ENCODE assay signal across 20 cellular contexts in the genomic region with DNA sequence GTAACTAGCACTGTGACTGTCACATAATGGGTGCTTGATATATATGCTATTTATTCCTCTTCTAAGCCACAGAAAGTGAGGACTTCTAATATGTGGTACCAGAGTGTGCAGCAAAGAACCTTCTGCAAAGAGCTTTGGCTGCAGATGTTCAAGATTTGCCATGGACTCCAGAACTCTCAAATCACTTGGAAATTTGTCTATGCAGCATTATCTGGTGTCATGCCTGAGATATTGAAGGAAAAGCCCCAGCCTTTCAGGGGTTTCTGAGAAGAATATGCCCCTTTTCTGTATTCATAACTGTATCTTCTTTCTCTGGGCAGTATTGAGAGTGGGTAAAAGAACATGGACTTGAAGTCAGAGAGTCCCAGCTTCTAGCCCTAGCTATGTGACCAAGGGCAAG. TPM values are rescaled to one million over a fixed set of nuclear protein-coding genes. Genes with fewer than 3 reads are reported as not detected.
DNase-seq lines count a peak whose midpoint lies in the region; ATAC-seq, FAIRE-seq and TF ChIP-seq lines count a peak whose summit lies in the region.
"Had no signal": no experiment of that assay in that cellular context is flagged by ENCODE, and none has a peak within 500 bp of the region (broad histone marks: within the 10 kb centered on the region; RNA-seq: fewer than 3 reads in every experiment).

No MANE protein-coding gene starts in this region.

- H3K36me3 Mint-ChIP-seq in CD8-positive, alpha-beta T cell, result no peaks in the 10 kb centered on the region
- H3K36me3 Mint-ChIP-seq: CD4-positive, alpha-beta memory T cell had no signal

- BruUV-seq in HepG2 (replicated peaks; lab: Mats Ljungman, UMichigan), result no TSS peak
- no TSS peak for BruUV-seq in K562 (replicated peaks; lab: Mats Ljungman, UMichigan)

- H3K27ac Mint-ChIP-seq in CD8-positive, alpha-beta T cell, result peak overlapping the region; percentile 6
- H3K27ac Mint-ChIP-seq: B cell had no signal

- H3K4me1 ChIP-seq in HepG2 (ENCODE audit: insufficient read depth, low read length) (peaks cover 12% of the 10 kb centered on the region), right lobe of liver (peaks cover 0 to 5% (median 0%) of the 10 kb centered on the region in 4 donors), K562 (replicated peaks in 1 of 2; ENCODE audit: control insufficient read depth in 2 of 2, insufficient read depth in 2 of 2, low read length in 2 of 2) (peaks cover 0 to 19% of the 10 kb centered on the region in 2 experiments; a peak in 2 of 5 replicates)
- peaks cover 15% of the 10 kb centered on the region for H3K4me1 ChIP-seq in CD8-positive, alpha-beta T cell (ENCODE audit: insufficient read depth, low read length)
- H3K4me1 ChIP-seq: Caco-2 had no signal

- ATAC-seq in HepG2 (no peak), right lobe of liver (no peak), K562 (no peak), HG03342 (IDR thresholded peaks at IDR 0.05; ENCODE audit: unreplicated experiment) (no peak)
- no peak for ATAC-seq in CD8-positive, alpha-beta T cell

- no peak overlapping the region for H3K4me3 Mint-ChIP-seq in CD8-positive, alpha-beta T cell
- H3K4me3 Mint-ChIP-seq: B cell; CD4-positive, alpha-beta memory T cell had no signal

- no peak overlapping the region for H3K4me3 ChIP-seq in HepG2 (replicated peaks in 1 of 3; ENCODE audit: insufficient read depth in 1 of 3, low read depth in 2 of 3, low read length in 3 of 3)
- no peak overlapping the region for H3K4me3 ChIP-seq in right lobe of liver
- H3K4me3 ChIP-seq in CD8-positive, alpha-beta T cell (ENCODE audit: low read depth, low read length), result no peak overlapping the region
- no peak overlapping the region for H3K4me3 ChIP-seq in K562
- H3K4me3 ChIP-seq: BLaER1, HAP-1 had no signal

- no peaks in the 10 kb centered on the region for H4K20me1 ChIP-seq in HepG2 (ENCODE audit: insufficient read depth, low read length)
- no peaks in the 10 kb centered on the region for H4K20me1 ChIP-seq in K562 (replicated peaks; ENCODE audit: control insufficient read depth, insufficient read depth, low read length)

- CTCF ChIA-PET in HepG2 (lab: Yijun Ruan, JAX; ENCODE audit: low intra/inter-chr PET ratio, low total read pairs) (no interaction called here), K562 (lab: Yijun Ruan, JAX; ENCODE audit: low intra/inter-chr PET ratio) (no interaction called here)
- CTCF ChIA-PET in CD8-positive, alpha-beta T cell (lab: Charles Lee), result no interaction called here

- no peak for FAIRE-seq in HepG2 (lab: Jason Lieb, UNC)
- no peak for FAIRE-seq in K562 (lab: Jason Lieb, UNC)
- FAIRE-seq: G401.6, GM12892, H54 had no signal

- H3K9me3 ChIP-seq in HepG2 (ENCODE audit: low read length) (no peaks in the 10 kb centered on the region), right lobe of liver (no peaks in the 10 kb centered on the region), K562 (replicated peaks; ENCODE audit: control insufficient read depth, insufficient read depth, low read depth, low read length) (no peaks in the 10 kb centered on the region)
- H3K9me3 ChIP-seq in CD8-positive, alpha-beta T cell (ENCODE audit: low read length), result no peaks in the 10 kb centered on the region
- H3K9me3 ChIP-seq: BLaER1, Caco-2, HAP-1 had no signal

- TF ChIP-seq RAD21 in HepG2 (CRISPR knock-in tag; IDR thresholded peaks at IDR 0.05) (no peak), K562 (CRISPR knock-in tag; conservative IDR thresholded peaks at IDR 0.05 in 1 of 2, IDR thresholded peaks at IDR 0.05 in 1 of 2) (no peak)

- in situ Hi-C loops in HepG2 (cut with HindIII; ENCODE audit: extremely low pct_ligation_motif_present, low pct_unique_long_range_greater_than_20kb) (no loop called here), K562 (cut with MboI) (no loop called here)

- TF ChIP-seq POLR2A in HepG2 (IDR thresholded peaks at IDR 0.05; ENCODE audit: insufficient read depth in 1 of 2, low read depth in 2 of 2, low read length in 2 of 2) (no peak), right lobe of liver (IDR thresholded peaks at IDR 0.05) (no peak), K562 (conservative IDR thresholded peaks at IDR 0.05) (no peak)

- POLR2A ChIA-PET in HepG2 (lab: Yijun Ruan, JAX) (no interaction called here), K562 (lab: Yijun Ruan, JAX) (interaction anchor here (0.6 kb wide), 2 partner anchors 18 to 525 kb away, joined by 3 read pairs; no protein-coding TSS in a partner anchor)
- POLR2A ChIA-PET in CD8-positive, alpha-beta T cell (lab: Charles Lee), result no interaction called here

- H3K9ac ChIP-seq in HepG2 (ENCODE audit: insufficient read depth, low read depth, low read length) (no peak overlapping the region), K562 (ENCODE audit: insufficient read depth in 1 of 2, low read depth in 2 of 2, low read length in 2 of 2) (no peak overlapping the region)
- H3K9ac ChIP-seq: BLaER1 had no signal

- H3K79me2 ChIP-seq in HepG2 (ENCODE audit: insufficient read depth, low read length) (no peaks in the 10 kb centered on the region), K562 (ENCODE audit: control insufficient read depth, insufficient read depth, low read length) (peaks cover 17% of the 10 kb centered on the region; the same call in 2 of the 3 replicates)

- H3K27me3 ChIP-seq in HepG2 (ENCODE audit: control insufficient read depth in 1 of 2, insufficient read depth in 2 of 2, low read length in 2 of 2) (no peaks in the 10 kb centered on the region), right lobe of liver (no peaks in the 10 kb centered on the region), K562 (ENCODE audit: control insufficient read depth in 2 of 2, insufficient read depth in 2 of 2, low read length in 2 of 2) (no peaks in the 10 kb centered on the region)
- H3K27me3 ChIP-seq in CD8-positive, alpha-beta T cell (ENCODE audit: insufficient read depth, low read length), result no peaks in the 10 kb centered on the region
- H3K27me3 ChIP-seq: BLaER1 had no signal

- no peak for TF ChIP-seq CTCF in HepG2 (CRISPR knock-in tag; IDR thresholded peaks at IDR 0.05)
- no peak for TF ChIP-seq CTCF in right lobe of liver (IDR thresholded peaks at IDR 0.05)
- no peak for TF ChIP-seq CTCF in CD8-positive, alpha-beta T cell (IDR thresholded peaks at IDR 0.05)
- TF ChIP-seq CTCF in K562 (IDR thresholded peaks at IDR 0.05 in 2 of 3, conservative IDR thresholded peaks at IDR 0.05 in 1 of 3; ENCODE audit: insufficient read depth in 2 of 3, low read depth in 1 of 3, low read length in 3 of 3), result no peak

- H3K9me3 Mint-ChIP-seq in CD8-positive, alpha-beta T cell, result no peaks in the 10 kb centered on the region
- H3K9me3 Mint-ChIP-seq: CD4-positive, alpha-beta memory T cell had no signal

- H3K27ac ChIP-seq in HepG2 (ENCODE audit: extremely low read length, insufficient read depth, low read length), result no peak overlapping the region
- H3K27ac ChIP-seq in right lobe of liver, result no peak overlapping the region
- no peak overlapping the region for H3K27ac ChIP-seq in CD8-positive, alpha-beta T cell (ENCODE audit: low read depth, low read length)
- H3K27ac ChIP-seq in K562 (ENCODE audit: extremely low read depth, low read depth, low read length), result no peak overlapping the region
- H3K27ac ChIP-seq: BLaER1, C4-2B had no signal

- no peak for TF ChIP-seq EP300 in HepG2 (IDR thresholded peaks at IDR 0.05; ENCODE audit: low read depth in 2 of 2, low read length in 2 of 2)
- no peak for TF ChIP-seq EP300 in HepG2 (CRISPR knock-in tag; IDR thresholded peaks at IDR 0.05; ENCODE audit: borderline replicate concordance)
- no peak for TF ChIP-seq EP300 in K562 (IDR thresholded peaks at IDR 0.05; ENCODE audit: low read length)

- H3K27me3 Mint-ChIP-seq in CD8-positive, alpha-beta T cell (ENCODE audit: low read depth), result no peaks in the 10 kb centered on the region
- H3K27me3 Mint-ChIP-seq: B cell; CD4-positive, alpha-beta memory T cell had no signal

- peaks cover 9% of the 10 kb centered on the region for H3K4me1 Mint-ChIP-seq in CD8-positive, alpha-beta T cell (ENCODE audit: low read depth)

- H3K36me3 ChIP-seq in HepG2 (replicated peaks in 1 of 2; ENCODE audit: control insufficient read depth in 1 of 2, insufficient read depth in 2 of 2, low read length in 2 of 2) (no peaks in the 10 kb centered on the region), right lobe of liver (no peaks in the 10 kb centered on the region), K562 (ENCODE audit: control insufficient read depth, insufficient read depth, low read length) (no peaks in the 10 kb centered on the region)
- no peaks in the 10 kb centered on the region for H3K36me3 ChIP-seq in CD8-positive, alpha-beta T cell (ENCODE audit: insufficient read depth, low read length)
- H3K36me3 ChIP-seq: BLaER1, HAP-1 had no signal

- DNase-seq in HepG2 (ENCODE audit: low spot score) (no peak), right lobe of liver (no peak), K562 (ENCODE audit: extremely low read depth in 1 of 4, low spot score in 3 of 4) (no peak), Ammon's horn (ENCODE audit: low spot score) (no peak), HCEC 1CT (no peak)
- no peak for DNase-seq in CD8-positive, alpha-beta T cell
- DNase-seq: 8988T; Caco-2; CD4-positive, alpha-beta memory T cell; DMS153; DND-41; GOT3 had no signal

- intact Hi-C loops in HepG2 (cut with micrococcal nuclease; ENCODE audit: unreplicated experiment) (no loop called here), right lobe of liver (cut with DNase I) (no loop called here), K562 (cut with micrococcal nuclease) (no loop called here)
- intact Hi-C loops in CD8-positive, alpha-beta T cell (cut with DNase I, micrococcal nuclease), result no loop called here

- H3K9me1 ChIP-seq in K562 (ENCODE audit: control insufficient read depth, insufficient read depth, low read length), result no peaks in the 10 kb centered on the region

- H3K4me2 ChIP-seq in HepG2 (ENCODE audit: low read depth, low read length) (no peak overlapping the region), K562 (ENCODE audit: insufficient read depth, low read length) (no peak overlapping the region)
- H3K4me2 ChIP-seq: BLaER1 had no signal

- H2AFZ ChIP-seq in HepG2 (ENCODE audit: low read length) (no peak overlapping the region), K562 (ENCODE audit: low read depth, low read length) (no peak overlapping the region)

RNA-seq across cellular contexts. Expression of a gene that starts 4.8 kb away (rescaled TPM):
- total RNA-seq in HepG2 (2016; rRNA removed; fragmentation: Illumina TruSeq; extraction: Trizol), result 320 and 517 TPM in 2 replicates
- 41.5 and 44.3 TPM in 2 replicates for total RNA-seq in HepG2 (2016; cell fraction: cytosol; rRNA removed; fragmentation: Illumina TruSeq; extraction: Trizol; ENCODE audit: low read depth)
- total RNA-seq in HepG2 (2016; cell fraction: insoluble cytoplasmic fraction; rRNA removed; fragmentation: Illumina TruSeq; extraction: Trizol), result 318 and 499 TPM in 2 replicates
- 78.5 and 90.0 TPM in 2 replicates for total RNA-seq in HepG2 (2016; cell fraction: membrane; rRNA removed; fragmentation: Illumina TruSeq; extraction: Trizol)
- 169 and 180 TPM in 2 replicates for total RNA-seq in HepG2 (2016; cell fraction: nucleus; rRNA removed; fragmentation: Illumina TruSeq; extraction: Trizol)
- polyA plus RNA-seq in HepG2 (2011; rRNA removed), result 36.7 and 36.8 TPM in 2 replicates
- 19.1 and 29.1 TPM in 2 replicates for polyA plus RNA-seq in HepG2 (2011; cell fraction: cytosol; rRNA removed)
- 21.7 and 24.8 TPM in 2 replicates for polyA plus RNA-seq in HepG2 (2011; cell fraction: nucleus; rRNA removed)
- 69.1 and 93.9 TPM in 2 replicates for polyA plus RNA-seq in HepG2 (2012)
- polyA plus RNA-seq in HepG2 (2016; cell fraction: cytosol; fragmentation: Illumina TruSeq; extraction: Trizol; ENCODE audit: low read depth), result 10.9 and 11.4 TPM in 2 replicates
- 267 and 318 TPM in 2 replicates for polyA plus RNA-seq in HepG2 (2016; cell fraction: insoluble cytoplasmic fraction; fragmentation: Illumina TruSeq; extraction: Trizol; ENCODE audit: low read depth)
- polyA plus RNA-seq in HepG2 (2016; cell fraction: membrane; fragmentation: Illumina TruSeq; extraction: Trizol; ENCODE audit: low read depth), result 32.9 and 35.3 TPM in 2 replicates
- 110 and 112 TPM in 2 replicates for polyA plus RNA-seq in HepG2 (2016; cell fraction: nucleus; fragmentation: Illumina TruSeq; extraction: Trizol; ENCODE audit: insufficient read depth, low read depth)
- polyA minus RNA-seq in HepG2 (2011; rRNA and poly(A)+ RNA removed; ENCODE audit: low replicate concordance), result 119 and 313 TPM in 2 replicates
- polyA minus RNA-seq in HepG2 (2011; cell fraction: cytosol; rRNA and poly(A)+ RNA removed), result 75.4 and 95.6 TPM in 2 replicates
- polyA minus RNA-seq in HepG2 (2011; cell fraction: nucleus; rRNA and poly(A)+ RNA removed), result 143 and 162 TPM in 2 replicates
- total RNA-seq in right lobe of liver, result 100 to 1,000 TPM in 2 of 6 experiments, 10 to 100 TPM in 4; 63.9 to 107 (median 94.5) TPM
- total RNA-seq in CD8-positive, alpha-beta T cell, result 10 to 100 TPM; 89.1 to 91.1 TPM
- total RNA-seq in K562 (2011; cell fraction: chromatin; rRNA removed; ENCODE audit: low replicate concordance), result 109 and 174 TPM in 2 replicates
- total RNA-seq in K562 (2011; cell fraction: nucleolus; rRNA removed), result 80.2 and 99.9 TPM in 2 replicates
- total RNA-seq in K562 (2011; cell fraction: nucleoplasm; rRNA removed), result 122 and 186 TPM in 2 replicates
- 105 and 130 TPM in 2 replicates for total RNA-seq in K562 (2014; rRNA removed)
- 238 and 257 TPM in 2 replicates for total RNA-seq in K562 (2014; rRNA removed; fragmentation: Illumina TruSeq; extraction: Trizol)
- total RNA-seq in K562 (2015; rRNA removed; fragmentation: Illumina TruSeq; extraction: Trizol), result 195 and 209 TPM in 2 replicates
- 260 and 264 TPM in 2 replicates for total RNA-seq in K562 (2021)
- 74.3 and 101 TPM in 2 replicates for polyA plus RNA-seq in K562 (2011; rRNA removed)
- 35.6 and 53.9 TPM in 2 replicates for polyA plus RNA-seq in K562 (2011; cell fraction: cytosol; rRNA removed)
- polyA plus RNA-seq in K562 (2011; cell fraction: nucleus; rRNA removed), result 53.2 and 53.3 TPM in 2 replicates
- polyA plus RNA-seq in K562 (2012), result 64.6 and 142 TPM in 2 replicates
- 142 and 173 TPM in 2 replicates for polyA plus RNA-seq in K562 (2014; fragmentation: Illumina TruSeq; extraction: Trizol)
- polyA plus RNA-seq in K562 (2014; fragmentation: Nextera tagmentation; extraction: Ambion mirVana), result 10 to 100 TPM; 54.7 to 55.5 TPM
- 69.7 and 79.8 TPM in 2 replicates for polyA plus RNA-seq in K562 (2014; rRNA removed)
- polyA minus RNA-seq in K562 (2011; rRNA and poly(A)+ RNA removed), result 228 and 286 TPM in 2 replicates
- 120 and 156 TPM in 2 replicates for polyA minus RNA-seq in K562 (2011; cell fraction: cytosol; rRNA and poly(A)+ RNA removed)
- 97.3 and 124 TPM in 2 replicates for polyA minus RNA-seq in K562 (2011; cell fraction: nucleus; rRNA and poly(A)+ RNA removed)

RNA-seq across cellular contexts. Expression of a gene that starts 8.5 kb away (rescaled TPM):
- total RNA-seq in HepG2 (2016; rRNA removed; fragmentation: Illumina TruSeq; extraction: Trizol) (124 and 146 TPM in 2 replicates), right lobe of liver (100 to 1,000 TPM in 3 of 6 experiments, 10 to 100 TPM in 3; 83.1 to 177 (median 96.7) TPM), K562 (2014; rRNA removed) (66.2 and 70.3 TPM in 2 replicates), K562 (2014; rRNA removed; fragmentation: Illumina TruSeq; extraction: Trizol) (59.8 and 68.2 TPM in 2 replicates), K562 (2015; rRNA removed; fragmentation: Illumina TruSeq; extraction: Trizol) (72.2 and 73.8 TPM in 2 replicates), K562 (2021) (86.2 and 93.0 TPM in 2 replicates)
- 55.4 and 83.7 TPM in 2 replicates for total RNA-seq in HepG2 (2016; cell fraction: cytosol; rRNA removed; fragmentation: Illumina TruSeq; extraction: Trizol; ENCODE audit: low read depth)
- total RNA-seq in HepG2 (2016; cell fraction: insoluble cytoplasmic fraction; rRNA removed; fragmentation: Illumina TruSeq; extraction: Trizol), result 123 and 144 TPM in 2 replicates
- total RNA-seq in HepG2 (2016; cell fraction: membrane; rRNA removed; fragmentation: Illumina TruSeq; extraction: Trizol), result 93.5 and 124 TPM in 2 replicates
- 49.1 and 52.7 TPM in 2 replicates for total RNA-seq in HepG2 (2016; cell fraction: nucleus; rRNA removed; fragmentation: Illumina TruSeq; extraction: Trizol)
- polyA plus RNA-seq in HepG2 (2011; rRNA removed) (62.4 and 62.5 TPM in 2 replicates), K562 (2011; rRNA removed) (59.2 and 75.4 TPM in 2 replicates), K562 (2014; fragmentation: Illumina TruSeq; extraction: Trizol) (118 and 156 TPM in 2 replicates), K562 (2014; fragmentation: Nextera tagmentation; extraction: Ambion mirVana) (100 to 1,000 TPM; 303 to 318 TPM), K562 (2014; rRNA removed) (111 and 153 TPM in 2 replicates)
- polyA plus RNA-seq in HepG2 (2011; cell fraction: cytosol; rRNA removed), result 113 and 180 TPM in 2 replicates
- 35.5 and 39.6 TPM in 2 replicates for polyA plus RNA-seq in HepG2 (2011; cell fraction: nucleus; rRNA removed)
- 92.4 and 93.3 TPM in 2 replicates for polyA plus RNA-seq in HepG2 (2012)
- polyA plus RNA-seq in HepG2 (2016; cell fraction: cytosol; fragmentation: Illumina TruSeq; extraction: Trizol; ENCODE audit: low read depth), result 97.4 and 143 TPM in 2 replicates
- 209 and 219 TPM in 2 replicates for polyA plus RNA-seq in HepG2 (2016; cell fraction: insoluble cytoplasmic fraction; fragmentation: Illumina TruSeq; extraction: Trizol; ENCODE audit: low read depth)
- 131 and 173 TPM in 2 replicates for polyA plus RNA-seq in HepG2 (2016; cell fraction: membrane; fragmentation: Illumina TruSeq; extraction: Trizol; ENCODE audit: low read depth)
- polyA plus RNA-seq in HepG2 (2016; cell fraction: nucleus; fragmentation: Illumina TruSeq; extraction: Trizol; ENCODE audit: insufficient read depth, low read depth), result 113 and 116 TPM in 2 replicates
- 66.0 and 83.2 TPM in 2 replicates for polyA minus RNA-seq in HepG2 (2011; rRNA and poly(A)+ RNA removed; ENCODE audit: low replicate concordance)
- polyA minus RNA-seq in HepG2 (2011; cell fraction: cytosol; rRNA and poly(A)+ RNA removed), result 18.4 and 25.2 TPM in 2 replicates
- 18.3 and 24.2 TPM in 2 replicates for polyA minus RNA-seq in HepG2 (2011; cell fraction: nucleus; rRNA and poly(A)+ RNA removed)
- 10 to 100 TPM; 12.6 to 13.2 TPM for total RNA-seq in CD8-positive, alpha-beta T cell
- 31.3 and 35.6 TPM in 2 replicates for total RNA-seq in K562 (2011; cell fraction: chromatin; rRNA removed; ENCODE audit: low replicate concordance)
- 32.5 and 42.5 TPM in 2 replicates for total RNA-seq in K562 (2011; cell fraction: nucleolus; rRNA removed)
- total RNA-seq in K562 (2011; cell fraction: nucleoplasm; rRNA removed), result 43.0 and 57.0 TPM in 2 replicates
- 149 and 236 TPM in 2 replicates for polyA plus RNA-seq in K562 (2011; cell fraction: cytosol; rRNA removed)
- polyA plus RNA-seq in K562 (2011; cell fraction: nucleus; rRNA removed), result 44.2 and 47.6 TPM in 2 replicates
- polyA plus RNA-seq in K562 (2012), result 94.6 and 155 TPM in 2 replicates
- 80.6 and 107 TPM in 2 replicates for polyA minus RNA-seq in K562 (2011; rRNA and poly(A)+ RNA removed)
- 22.8 and 37.2 TPM in 2 replicates for polyA minus RNA-seq in K562 (2011; cell fraction: cytosol; rRNA and poly(A)+ RNA removed)
- polyA minus RNA-seq in K562 (2011; cell fraction: nucleus; rRNA and poly(A)+ RNA removed), result 27.0 and 27.1 TPM in 2 replicates
